In genomic region chr6:138248878-138249277, GRCh38 we compare ENCODE assay signal across 1 cellular context.
A peak's percentile ranks its signal among the peaks of the same experiment; 100 is the strongest.
TF ChIP-seq lines count a peak whose summit lies in the region.

No MANE protein-coding gene starts in this region.

TF ChIP-seq in HepG2, 621 proteins besides CTCF, POLR2A, EP300 and RAD21 (continued from another document and continues in another):
- TF ChIP-seq, protein P1, sequence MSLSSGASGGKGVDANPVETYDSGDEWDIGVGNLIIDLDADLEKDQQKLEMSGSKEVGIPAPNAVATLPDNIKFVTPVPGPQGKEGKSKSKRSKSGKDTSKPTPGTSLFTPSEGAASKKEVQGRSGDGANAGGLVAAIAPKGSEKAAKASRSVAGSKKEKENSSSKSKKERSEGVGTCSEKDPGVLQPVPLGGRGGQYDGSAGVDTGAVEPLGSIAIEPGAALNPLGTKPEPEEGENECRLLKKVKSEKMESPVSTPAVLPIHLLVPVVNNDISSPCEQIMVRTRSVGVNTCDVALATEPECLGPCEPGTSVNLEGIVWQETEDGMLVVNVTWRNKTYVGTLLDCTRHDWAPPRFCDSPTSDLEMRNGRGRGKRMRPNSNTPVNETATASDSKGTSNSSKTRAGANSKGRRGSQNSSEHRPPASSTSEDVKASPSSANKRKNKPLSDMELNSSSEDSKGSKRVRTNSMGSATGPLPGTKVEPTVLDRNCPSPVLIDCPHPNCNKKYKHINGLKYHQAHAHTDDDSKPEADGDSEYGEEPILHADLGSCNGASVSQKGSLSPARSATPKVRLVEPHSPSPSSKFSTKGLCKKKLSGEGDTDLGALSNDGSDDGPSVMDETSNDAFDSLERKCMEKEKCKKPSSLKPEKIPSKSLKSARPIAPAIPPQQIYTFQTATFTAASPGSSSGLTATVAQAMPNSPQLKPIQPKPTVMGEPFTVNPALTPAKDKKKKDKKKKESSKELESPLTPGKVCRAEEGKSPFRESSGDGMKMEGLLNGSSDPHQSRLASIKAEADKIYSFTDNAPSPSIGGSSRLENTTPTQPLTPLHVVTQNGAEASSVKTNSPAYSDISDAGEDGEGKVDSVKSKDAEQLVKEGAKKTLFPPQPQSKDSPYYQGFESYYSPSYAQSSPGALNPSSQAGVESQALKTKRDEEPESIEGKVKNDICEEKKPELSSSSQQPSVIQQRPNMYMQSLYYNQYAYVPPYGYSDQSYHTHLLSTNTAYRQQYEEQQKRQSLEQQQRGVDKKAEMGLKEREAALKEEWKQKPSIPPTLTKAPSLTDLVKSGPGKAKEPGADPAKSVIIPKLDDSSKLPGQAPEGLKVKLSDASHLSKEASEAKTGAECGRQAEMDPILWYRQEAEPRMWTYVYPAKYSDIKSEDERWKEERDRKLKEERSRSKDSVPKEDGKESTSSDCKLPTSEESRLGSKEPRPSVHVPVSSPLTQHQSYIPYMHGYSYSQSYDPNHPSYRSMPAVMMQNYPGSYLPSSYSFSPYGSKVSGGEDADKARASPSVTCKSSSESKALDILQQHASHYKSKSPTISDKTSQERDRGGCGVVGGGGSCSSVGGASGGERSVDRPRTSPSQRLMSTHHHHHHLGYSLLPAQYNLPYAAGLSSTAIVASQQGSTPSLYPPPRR (CRISPR knock-in tag; IDR thresholded peaks at IDR 0.05; ENCODE audit: borderline replicate concordance), result peak; percentile 96
- TF ChIP-seq FOXO4 (CRISPR knock-in tag; conservative IDR thresholded peaks at IDR 0.05) (no peak), FOXP1 (IDR thresholded peaks at IDR 0.05) (no peak), FOXP1 (CRISPR knock-in tag; IDR thresholded peaks at IDR 0.05) (peak; percentile 97), PLRG1 (conservative IDR thresholded peaks at IDR 0.05) (no peak), FOXK1 (CRISPR knock-in tag; IDR thresholded peaks at IDR 0.05; ENCODE audit: borderline replicate concordance, low read depth) (peak; percentile 97), CERS6 (CRISPR knock-in tag; IDR thresholded peaks at IDR 0.05) (no peak), ZNF34 (CRISPR knock-in tag; IDR thresholded peaks at IDR 0.05; ENCODE audit: borderline replicate concordance) (no peak), MIXL1 (CRISPR knock-in tag; IDR thresholded peaks at IDR 0.05) (peak; percentile 86), ATAD3A (CRISPR knock-in tag; IDR thresholded peaks at IDR 0.05) (no peak), IRF2 (CRISPR knock-in tag; IDR thresholded peaks at IDR 0.05) (peak; percentile 87), HHEX (CRISPR knock-in tag; IDR thresholded peaks at IDR 0.05) (peak; percentile 86), HOXA3 (CRISPR knock-in tag; IDR thresholded peaks at IDR 0.05) (peak; percentile 28; the same call in 1 of the 2 replicates), ZNF562 (CRISPR knock-in tag; IDR thresholded peaks at IDR 0.05; ENCODE audit: borderline replicate concordance) (no peak), HMG20A (CRISPR knock-in tag; IDR thresholded peaks at IDR 0.05; ENCODE audit: borderline replicate concordance) (peak; percentile 90), ERF (CRISPR knock-in tag; IDR thresholded peaks at IDR 0.05) (peak; percentile 82), KLF11 (CRISPR knock-in tag; IDR thresholded peaks at IDR 0.05) (no peak), ZNF138 (CRISPR knock-in tag; IDR thresholded peaks at IDR 0.05; ENCODE audit: low read depth) (no peak), ZNF264 (CRISPR knock-in tag; IDR thresholded peaks at IDR 0.05) (0 out of 2 replicates have a peak, but pooled peaks have one; percentile 49), E2F5 (CRISPR knock-in tag; conservative IDR thresholded peaks at IDR 0.05) (no peak), PHF8 (CRISPR knock-in tag; IDR thresholded peaks at IDR 0.05) (no peak), MZF1 (CRISPR knock-in tag; IDR thresholded peaks at IDR 0.05; ENCODE audit: borderline replicate concordance) (no peak), ARID5B (CRISPR knock-in tag; IDR thresholded peaks at IDR 0.05) (peak; percentile 99), SRSF4 (IDR thresholded peaks at IDR 0.05; ENCODE audit: low read depth, low read length, poor library complexity, severe bottlenecking) (no peak), RARA (CRISPR knock-in tag; IDR thresholded peaks at IDR 0.05) (peak; percentile 99), ZNF792 (CRISPR knock-in tag; IDR thresholded peaks at IDR 0.05) (no peak), NFYC (CRISPR knock-in tag; IDR thresholded peaks at IDR 0.05) (no peak), ZFAT (CRISPR knock-in tag; conservative IDR thresholded peaks at IDR 0.05) (no peak), KMT2B (CRISPR knock-in tag; IDR thresholded peaks at IDR 0.05) (peak; percentile 32; the same call in 1 of the 2 replicates), ZNF652 (CRISPR knock-in tag; IDR thresholded peaks at IDR 0.05; ENCODE audit: borderline replicate concordance, low read depth) (peak; percentile 72; the same call in 1 of the 2 replicates)
- TF ChIP-seq, protein P2, sequence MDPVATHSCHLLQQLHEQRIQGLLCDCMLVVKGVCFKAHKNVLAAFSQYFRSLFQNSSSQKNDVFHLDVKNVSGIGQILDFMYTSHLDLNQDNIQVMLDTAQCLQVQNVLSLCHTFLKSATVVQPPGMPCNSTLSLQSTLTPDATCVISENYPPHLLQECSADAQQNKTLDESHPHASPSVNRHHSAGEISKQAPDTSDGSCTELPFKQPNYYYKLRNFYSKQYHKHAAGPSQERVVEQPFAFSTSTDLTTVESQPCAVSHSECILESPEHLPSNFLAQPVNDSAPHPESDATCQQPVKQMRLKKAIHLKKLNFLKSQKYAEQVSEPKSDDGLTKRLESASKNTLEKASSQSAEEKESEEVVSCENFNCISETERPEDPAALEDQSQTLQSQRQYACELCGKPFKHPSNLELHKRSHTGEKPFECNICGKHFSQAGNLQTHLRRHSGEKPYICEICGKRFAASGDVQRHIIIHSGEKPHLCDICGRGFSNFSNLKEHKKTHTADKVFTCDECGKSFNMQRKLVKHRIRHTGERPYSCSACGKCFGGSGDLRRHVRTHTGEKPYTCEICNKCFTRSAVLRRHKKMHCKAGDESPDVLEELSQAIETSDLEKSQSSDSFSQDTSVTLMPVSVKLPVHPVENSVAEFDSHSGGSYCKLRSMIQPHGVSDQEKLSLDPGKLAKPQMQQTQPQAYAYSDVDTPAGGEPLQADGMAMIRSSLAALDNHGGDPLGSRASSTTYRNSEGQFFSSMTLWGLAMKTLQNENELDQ (CRISPR knock-in tag; IDR thresholded peaks at IDR 0.05; ENCODE audit: borderline replicate concordance), result no peak
- TF ChIP-seq, protein P3, sequence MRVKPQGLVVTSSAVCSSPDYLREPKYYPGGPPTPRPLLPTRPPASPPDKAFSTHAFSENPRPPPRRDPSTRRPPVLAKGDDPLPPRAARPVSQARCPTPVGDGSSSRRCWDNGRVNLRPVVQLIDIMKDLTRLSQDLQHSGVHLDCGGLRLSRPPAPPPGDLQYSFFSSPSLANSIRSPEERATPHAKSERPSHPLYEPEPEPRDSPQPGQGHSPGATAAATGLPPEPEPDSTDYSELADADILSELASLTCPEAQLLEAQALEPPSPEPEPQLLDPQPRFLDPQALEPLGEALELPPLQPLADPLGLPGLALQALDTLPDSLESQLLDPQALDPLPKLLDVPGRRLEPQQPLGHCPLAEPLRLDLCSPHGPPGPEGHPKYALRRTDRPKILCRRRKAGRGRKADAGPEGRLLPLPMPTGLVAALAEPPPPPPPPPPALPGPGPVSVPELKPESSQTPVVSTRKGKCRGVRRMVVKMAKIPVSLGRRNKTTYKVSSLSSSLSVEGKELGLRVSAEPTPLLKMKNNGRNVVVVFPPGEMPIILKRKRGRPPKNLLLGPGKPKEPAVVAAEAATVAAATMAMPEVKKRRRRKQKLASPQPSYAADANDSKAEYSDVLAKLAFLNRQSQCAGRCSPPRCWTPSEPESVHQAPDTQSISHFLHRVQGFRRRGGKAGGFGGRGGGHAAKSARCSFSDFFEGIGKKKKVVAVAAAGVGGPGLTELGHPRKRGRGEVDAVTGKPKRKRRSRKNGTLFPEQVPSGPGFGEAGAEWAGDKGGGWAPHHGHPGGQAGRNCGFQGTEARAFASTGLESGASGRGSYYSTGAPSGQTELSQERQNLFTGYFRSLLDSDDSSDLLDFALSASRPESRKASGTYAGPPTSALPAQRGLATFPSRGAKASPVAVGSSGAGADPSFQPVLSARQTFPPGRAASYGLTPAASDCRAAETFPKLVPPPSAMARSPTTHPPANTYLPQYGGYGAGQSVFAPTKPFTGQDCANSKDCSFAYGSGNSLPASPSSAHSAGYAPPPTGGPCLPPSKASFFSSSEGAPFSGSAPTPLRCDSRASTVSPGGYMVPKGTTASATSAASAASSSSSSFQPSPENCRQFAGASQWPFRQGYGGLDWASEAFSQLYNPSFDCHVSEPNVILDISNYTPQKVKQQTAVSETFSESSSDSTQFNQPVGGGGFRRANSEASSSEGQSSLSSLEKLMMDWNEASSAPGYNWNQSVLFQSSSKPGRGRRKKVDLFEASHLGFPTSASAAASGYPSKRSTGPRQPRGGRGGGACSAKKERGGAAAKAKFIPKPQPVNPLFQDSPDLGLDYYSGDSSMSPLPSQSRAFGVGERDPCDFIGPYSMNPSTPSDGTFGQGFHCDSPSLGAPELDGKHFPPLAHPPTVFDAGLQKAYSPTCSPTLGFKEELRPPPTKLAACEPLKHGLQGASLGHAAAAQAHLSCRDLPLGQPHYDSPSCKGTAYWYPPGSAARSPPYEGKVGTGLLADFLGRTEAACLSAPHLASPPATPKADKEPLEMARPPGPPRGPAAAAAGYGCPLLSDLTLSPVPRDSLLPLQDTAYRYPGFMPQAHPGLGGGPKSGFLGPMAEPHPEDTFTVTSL (CRISPR knock-in tag; IDR thresholded peaks at IDR 0.05; ENCODE audit: borderline replicate concordance), result peak; percentile 82; the same call in 1 of the 2 replicates
- TF ChIP-seq, protein P4, sequence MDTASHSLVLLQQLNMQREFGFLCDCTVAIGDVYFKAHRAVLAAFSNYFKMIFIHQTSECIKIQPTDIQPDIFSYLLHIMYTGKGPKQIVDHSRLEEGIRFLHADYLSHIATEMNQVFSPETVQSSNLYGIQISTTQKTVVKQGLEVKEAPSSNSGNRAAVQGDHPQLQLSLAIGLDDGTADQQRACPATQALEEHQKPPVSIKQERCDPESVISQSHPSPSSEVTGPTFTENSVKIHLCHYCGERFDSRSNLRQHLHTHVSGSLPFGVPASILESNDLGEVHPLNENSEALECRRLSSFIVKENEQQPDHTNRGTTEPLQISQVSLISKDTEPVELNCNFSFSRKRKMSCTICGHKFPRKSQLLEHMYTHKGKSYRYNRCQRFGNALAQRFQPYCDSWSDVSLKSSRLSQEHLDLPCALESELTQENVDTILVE (CRISPR knock-in tag; IDR thresholded peaks at IDR 0.05), result peak; percentile 49; the same call in 1 of the 2 replicates
- TF ChIP-seq, protein P5, sequence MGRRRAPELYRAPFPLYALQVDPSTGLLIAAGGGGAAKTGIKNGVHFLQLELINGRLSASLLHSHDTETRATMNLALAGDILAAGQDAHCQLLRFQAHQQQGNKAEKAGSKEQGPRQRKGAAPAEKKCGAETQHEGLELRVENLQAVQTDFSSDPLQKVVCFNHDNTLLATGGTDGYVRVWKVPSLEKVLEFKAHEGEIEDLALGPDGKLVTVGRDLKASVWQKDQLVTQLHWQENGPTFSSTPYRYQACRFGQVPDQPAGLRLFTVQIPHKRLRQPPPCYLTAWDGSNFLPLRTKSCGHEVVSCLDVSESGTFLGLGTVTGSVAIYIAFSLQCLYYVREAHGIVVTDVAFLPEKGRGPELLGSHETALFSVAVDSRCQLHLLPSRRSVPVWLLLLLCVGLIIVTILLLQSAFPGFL (CRISPR knock-in tag; IDR thresholded peaks at IDR 0.05), result no peak
